ENCODE assay signal across 9 cellular contexts in genomic region chr12:92080390-92081285, GRCh38.
DNase-seq lines count a peak whose midpoint lies in the region; ATAC-seq lines count a peak whose summit lies in the region.
"Had no signal": no experiment of that assay in that cellular context is flagged by ENCODE, and none has a peak within 500 bp of the region (broad histone marks: within the 10 kb centered on the region; RNA-seq: fewer than 3 reads in every experiment).

No MANE protein-coding gene starts in this region.

- DNase-seq in CD4-positive, alpha-beta memory T cell: peak in 3 of 5 donors; percentile 27 to 32 (median 29)
- DNase-seq in HT1080 (ENCODE audit: low read depth) (peak; percentile 83), naive B cell (no peak), NCI-H1694 treated with DMSO at 0.1 percent for 48 hours (lab: John Stamatoyannopoulos, UW) (no peak), NCI-H748 (lab: John Stamatoyannopoulos, UW; ENCODE audit: unreplicated experiment) (no peak)
- DNase-seq in activated naive CD8-positive, alpha-beta T cell treated with anti-CD3 and anti-CD28 coated beads, Interleukin-2, amount 10 ng/mL, durations not matched to agents 7 days and 5 days: no peak
- no peak for DNase-seq in activated CD4-positive, CD25-positive, alpha-beta regulatory T cell treated with anti-CD3 and anti-CD28 coated beads, Interleukin-2, amount 50 U/mL, for 72 hours

- H3K27me3 Mint-ChIP-seq in CD4-positive, alpha-beta memory T cell: no peaks in the 10 kb centered on the region
- no peaks in the 10 kb centered on the region for H3K27me3 Mint-ChIP-seq in activated naive CD8-positive, alpha-beta T cell treated with anti-CD3 and anti-CD28 coated beads, Interleukin-2, amount 10 ng/mL, durations not matched to agents 7 days and 5 days
- H3K27me3 Mint-ChIP-seq in naive B cell: no peaks in the 10 kb centered on the region

- no peaks in the 10 kb centered on the region for H3K27me3 ChIP-seq in CD4-positive, alpha-beta memory T cell (ENCODE audit: insufficient read depth, low read length)

- H3K4me1 Mint-ChIP-seq in CD4-positive, alpha-beta memory T cell: peaks cover 41 to 72% (median 57%) of the 10 kb centered on the region in 4 donors
- peaks cover 41% of the 10 kb centered on the region for H3K4me1 Mint-ChIP-seq in activated naive CD8-positive, alpha-beta T cell treated with anti-CD3 and anti-CD28 coated beads, Interleukin-2, amount 10 ng/mL, durations not matched to agents 7 days and 5 days
- peaks cover 39 to 55% (median 43%) of the 10 kb centered on the region in 3 donors for H3K4me1 Mint-ChIP-seq in naive B cell

- H3K27ac Mint-ChIP-seq in CD4-positive, alpha-beta memory T cell: peak overlapping the region; percentile 38 to 89 (median 67)
- peak overlapping the region; percentile 73 for H3K27ac Mint-ChIP-seq in activated naive CD8-positive, alpha-beta T cell treated with anti-CD3 and anti-CD28 coated beads, Interleukin-2, amount 10 ng/mL, durations not matched to agents 7 days and 5 days
- H3K27ac Mint-ChIP-seq in naive B cell: peak overlapping the region in 3 of 6 donors; percentile 16 to 21 (median 17)

- H3K9me3 ChIP-seq in CD4-positive, alpha-beta memory T cell (ENCODE audit: control insufficient read depth in 1 of 2, low read length in 2 of 2): no peaks in the 10 kb centered on the region

- peak overlapping the region; percentile 69 to 80 (median 76) for H3K4me3 Mint-ChIP-seq in CD4-positive, alpha-beta memory T cell
- H3K4me3 Mint-ChIP-seq in activated naive CD8-positive, alpha-beta T cell treated with anti-CD3 and anti-CD28 coated beads, Interleukin-2, amount 10 ng/mL, durations not matched to agents 7 days and 5 days: peak overlapping the region; percentile 62
- H3K4me3 Mint-ChIP-seq in naive B cell: no peak overlapping the region
- H3K4me3 Mint-ChIP-seq: neural crest cell had no signal

- no peaks in the 10 kb centered on the region for H3K36me3 ChIP-seq in CD4-positive, alpha-beta memory T cell (ENCODE audit: insufficient read depth, low read length)

- intact Hi-C loops in CD4-positive, alpha-beta memory T cell (cut with micrococcal nuclease): loop anchor here (2.0 kb wide), 1 partner anchor 14 kb away; no protein-coding TSS in a partner anchor

- peak overlapping the region; percentile 39 for H3K27ac ChIP-seq in CD4-positive, alpha-beta memory T cell (ENCODE audit: low read depth, low read length)

- POLR2A ChIA-PET in CD4-positive, alpha-beta memory T cell (lab: Charles Lee; ENCODE audit: partially characterized antibody): interaction anchor here (0.8 to 0.9 kb wide), 2 partner anchors 56 to 61 kb away, joined by 3 to 4 read pairs; no protein-coding TSS in a partner anchor
- POLR2A ChIA-PET in activated naive CD8-positive, alpha-beta T cell treated with anti-CD3 and anti-CD28 coated beads, Interleukin-2, amount 10 ng/mL, durations not matched to agents 7 days and 5 days (lab: Charles Lee): interaction anchor here (0.6 kb wide), 1 partner anchor 81 kb away, joined by 3 read pairs; no protein-coding TSS in a partner anchor

- CTCF ChIA-PET in CD4-positive, alpha-beta memory T cell (lab: Charles Lee; ENCODE audit: partially characterized antibody): interaction anchor here (1.2 kb wide), 1 partner anchor 269 kb away, joined by 4 read pairs; no protein-coding TSS in a partner anchor

- ATAC-seq in GM21381 (IDR thresholded peaks at IDR 0.05; ENCODE audit: unreplicated experiment): peak; percentile 69
- peak; percentile 78 for ATAC-seq in activated naive CD8-positive, alpha-beta T cell treated with anti-CD3 and anti-CD28 coated beads, Interleukin-2, amount 10 ng/mL, durations not matched to agents 7 days and 5 days (ENCODE audit: low read depth)
- ATAC-seq in naive B cell (ENCODE audit: low read depth in 2 of 2): peak; percentile 71 to 85

- peaks cover 0 to 1% (median 0%) of the 10 kb centered on the region in 8 donors for H3K9me3 Mint-ChIP-seq in CD4-positive, alpha-beta memory T cell
- no peaks in the 10 kb centered on the region for H3K9me3 Mint-ChIP-seq in activated naive CD8-positive, alpha-beta T cell treated with anti-CD3 and anti-CD28 coated beads, Interleukin-2, amount 10 ng/mL, durations not matched to agents 7 days and 5 days
- no peaks in the 10 kb centered on the region for H3K9me3 Mint-ChIP-seq in naive B cell

- peaks cover 0 to 5% of the 10 kb centered on the region in 2 donors for H3K36me3 Mint-ChIP-seq in CD4-positive, alpha-beta memory T cell
- H3K36me3 Mint-ChIP-seq in activated naive CD8-positive, alpha-beta T cell treated with anti-CD3 and anti-CD28 coated beads, Interleukin-2, amount 10 ng/mL, durations not matched to agents 7 days and 5 days: no peaks in the 10 kb centered on the region
- no peaks in the 10 kb centered on the region for H3K36me3 Mint-ChIP-seq in naive B cell

- H3K4me3 ChIP-seq in CD4-positive, alpha-beta memory T cell (ENCODE audit: low read length in 2 of 2): peak overlapping the region; percentile 0 to 15

- H3K4me1 ChIP-seq in CD4-positive, alpha-beta memory T cell (ENCODE audit: insufficient read depth, low read length): peaks cover 32% of the 10 kb centered on the region

Comparison
In these comparisons a context has a peak if more than half of its experiments do, and no peak if none do; other contexts are left out.
1. DNase-seq: peak in CD4-positive, alpha-beta memory T cell (3 of 5) and HT1080 (single experiment); none in activated naive CD8-positive, alpha-beta T cell treated with anti-CD3 and anti-CD28 coated beads, Interleukin-2, amount 10 ng/mL, durations not matched to agents 7 days and 5 days (single experiment), naive B cell (single experiment), NCI-H1694 treated with DMSO at 0.1 percent for 48 hours (single experiment), NCI-H748 (single experiment) and activated CD4-positive, CD25-positive, alpha-beta regulatory T cell treated with anti-CD3 and anti-CD28 coated beads, Interleukin-2, amount 50 U/mL, for 72 hours (single experiment).
2. H3K4me3 Mint-ChIP-seq: peak in CD4-positive, alpha-beta memory T cell (8 of 8) and activated naive CD8-positive, alpha-beta T cell treated with anti-CD3 and anti-CD28 coated beads, Interleukin-2, amount 10 ng/mL, durations not matched to agents 7 days and 5 days (single experiment); none in naive B cell (0 of 8).
3. Peak in every context shown above with its lines, with median percentiles within 50 percentile points of each other: ATAC-seq.